9 cellular contexts compared by ENCODE assay signal in genomic region chr7:121372376-121373024, GRCh38. TPM values are rescaled to one million over a fixed set of nuclear protein-coding genes. Genes with fewer than 3 reads are reported as not detected.
DNase-seq lines count a peak whose midpoint lies in the region; ATAC-seq, FAIRE-seq and TF ChIP-seq lines count a peak whose summit lies in the region.
"Had no signal": no experiment of that assay in that cellular context is flagged by ENCODE, and none has a peak within 500 bp of the region (broad histone marks: within the 10 kb centered on the region; RNA-seq: fewer than 3 reads in every experiment).

No MANE protein-coding gene starts in this region.

- CTCF ChIA-PET in CD8-positive, alpha-beta memory T cell (lab: Charles Lee), result interaction anchor here (1.1 to 5.9 kb wide), 6 partner anchors 24 to 175 kb away, joined by 3 to 31 read pairs (median 5); partner anchors contain the start of gene FAM3C
- CTCF ChIA-PET in endothelial cell of umbilical vein (lab: Charles Lee), result interaction anchor here (0.7 to 9.3 kb wide), 14 partner anchors 9 to 624 kb away, joined by 3 to 104 read pairs (median 4); partner anchors contain the start of gene FAM3C

- no peak for FAIRE-seq in endothelial cell of umbilical vein (lab: Jason Lieb, UNC)

- peak overlapping the region; percentile 10 to 81 (median 52) for H3K27ac Mint-ChIP-seq in CD8-positive, alpha-beta memory T cell

- TF ChIP-seq CTCF in endothelial cell of umbilical vein (IDR thresholded peaks at IDR 0.05; ENCODE audit: extremely low read depth in 1 of 2, insufficient read depth in 1 of 2, low read depth in 1 of 2, low read length in 2 of 2) (no peak), testis (IDR thresholded peaks at IDR 0.05) (no peak)

- no peaks in the 10 kb centered on the region for H3K79me2 ChIP-seq in endothelial cell of umbilical vein (ENCODE audit: control insufficient read depth, insufficient read depth, low read length)

- 94 to 97% methylated on average over 2 of the region's 2 CpGs for WGBS in testis, 2 donors

- no peaks in the 10 kb centered on the region for H3K9me3 Mint-ChIP-seq in CD8-positive, alpha-beta memory T cell

- H3K4me3 Mint-ChIP-seq in CD8-positive, alpha-beta memory T cell, result peak overlapping the region in 6 of 7 donors; percentile 33 to 63 (median 43)

- peaks cover 43 to 71% (median 46%) of the 10 kb centered on the region in 3 donors for H3K4me1 Mint-ChIP-seq in CD8-positive, alpha-beta memory T cell

- no peak for TF ChIP-seq POLR2A in endothelial cell of umbilical vein (IDR thresholded peaks at IDR 0.05; ENCODE audit: low read depth, low read length)
- TF ChIP-seq POLR2A in testis (IDR thresholded peaks at IDR 0.05), result no peak

- no peaks in the 10 kb centered on the region for H3K9me3 ChIP-seq in CD8-positive, alpha-beta memory T cell (ENCODE audit: low read length)
- H3K9me3 ChIP-seq in endothelial cell of umbilical vein (replicated peaks; ENCODE audit: control insufficient read depth, insufficient read depth, low read length) (no peaks in the 10 kb centered on the region), testis (no peaks in the 10 kb centered on the region)

- H3K36me3 ChIP-seq in CD8-positive, alpha-beta memory T cell (ENCODE audit: insufficient read depth, low read length), result no peaks in the 10 kb centered on the region
- H3K36me3 ChIP-seq in endothelial cell of umbilical vein (ENCODE audit: control insufficient read depth in 2 of 2, extremely low read depth in 1 of 2, insufficient read depth in 2 of 2, low read length in 2 of 2) (peaks cover 0 to 7% of the 10 kb centered on the region in 2 experiments), testis (ENCODE audit: low read depth, missing control alignments) (no peaks in the 10 kb centered on the region)

- H2AFZ ChIP-seq in endothelial cell of umbilical vein (ENCODE audit: low read depth, low read length), result no peak overlapping the region

- no peaks in the 10 kb centered on the region for H3K9me1 ChIP-seq in endothelial cell of umbilical vein (replicated peaks; ENCODE audit: control insufficient read depth, extremely low read depth, insufficient read depth, low read length)

- peak overlapping the region; percentile 22 for H3K9ac ChIP-seq in endothelial cell of umbilical vein (replicated peaks; ENCODE audit: extremely low read depth, insufficient read depth, low read length)

- no peak overlapping the region for H3K4me3 ChIP-seq in CD8-positive, alpha-beta memory T cell (ENCODE audit: low read length)
- no peak overlapping the region for H3K4me3 ChIP-seq in endothelial cell of umbilical vein (replicated peaks in 1 of 3; ENCODE audit: insufficient read depth in 1 of 3, low read depth in 1 of 3, low read length in 3 of 3)
- H3K4me3 ChIP-seq in testis, result no peak overlapping the region
- H3K4me3 ChIP-seq: lung had no signal

- H3K27me3 ChIP-seq in CD8-positive, alpha-beta memory T cell (ENCODE audit: insufficient read depth, low read length, poor library complexity, severe bottlenecking), result no peaks in the 10 kb centered on the region
- H3K27me3 ChIP-seq in endothelial cell of umbilical vein (ENCODE audit: control insufficient read depth in 2 of 2, insufficient read depth in 2 of 2, low read length in 2 of 2) (no peaks in the 10 kb centered on the region), testis (no peaks in the 10 kb centered on the region)

- H3K27ac ChIP-seq in CD8-positive, alpha-beta memory T cell (ENCODE audit: low read depth, low read length), result no peak overlapping the region
- peak overlapping the region; percentile 37 for H3K27ac ChIP-seq in endothelial cell of umbilical vein (ENCODE audit: insufficient read depth, low read depth, low read length)
- no peak overlapping the region for H3K27ac ChIP-seq in testis

- H3K36me3 Mint-ChIP-seq in CD8-positive, alpha-beta memory T cell, result peaks cover 7 to 47% (median 12%) of the 10 kb centered on the region in 3 donors

- POLR2A ChIA-PET in CD8-positive, alpha-beta memory T cell (lab: Charles Lee), result interaction anchor here (1.1 to 2.1 kb wide), 2 partner anchors 23 to 157 kb away, joined by 3 to 12 read pairs; partner anchors contain the start of gene FAM3C
- POLR2A ChIA-PET in endothelial cell of umbilical vein (lab: Charles Lee), result interaction anchor here (0.6 to 1.1 kb wide), 2 partner anchors 10 to 24 kb away, joined by 3 to 5 read pairs; partner anchors contain the start of gene FAM3C

- DNase-seq in CD8-positive, alpha-beta memory T cell, result no peak
- peak; percentile 67 for DNase-seq in endothelial cell of umbilical vein (ENCODE audit: low read depth, low spot score)
- no peak for DNase-seq in NCI-H526 treated with DMSO at 0.1 percent for 48 hours (lab: John Stamatoyannopoulos, UW)
- no peak for DNase-seq in kidney tubule cell (ENCODE audit: low spot score)
- DNase-seq in SW480 (ENCODE audit: low spot score), result no peak
- no peak for DNase-seq in testis

- H3K4me1 ChIP-seq in CD8-positive, alpha-beta memory T cell (ENCODE audit: insufficient read depth, low read length), result no peaks in the 10 kb centered on the region
- H3K4me1 ChIP-seq in endothelial cell of umbilical vein (ENCODE audit: control insufficient read depth, extremely low read depth, insufficient read depth, low read length) (peaks cover 16% of the 10 kb centered on the region), testis (no peaks in the 10 kb centered on the region)

- dilution Hi-C loops in endothelial cell of umbilical vein (cut with MboI; ENCODE audit: extremely low pct_ligation_motif_present, low sequenced_read_pairs), result no loop called here

- peak overlapping the region; percentile 81 for H3K4me2 ChIP-seq in endothelial cell of umbilical vein (ENCODE audit: insufficient read depth, low read length)

- ATAC-seq in GM19463 (IDR thresholded peaks at IDR 0.05; ENCODE audit: unreplicated experiment) (peak; percentile 76), HG03432 (IDR thresholded peaks at IDR 0.05; ENCODE audit: unreplicated experiment) (peak; percentile 91)

- intact Hi-C loops in endothelial cell of umbilical vein (cut with micrococcal nuclease), result loop anchor here (1.0 to 2.0 kb wide), 3 partner anchors 11 to 175 kb away; no protein-coding TSS in a partner anchor
- intact Hi-C loops in testis (cut with DNase I; ENCODE audit: low total_unique reads), result no loop called here

- no peaks in the 10 kb centered on the region for H3K27me3 Mint-ChIP-seq in CD8-positive, alpha-beta memory T cell

- no peaks in the 10 kb centered on the region for H4K20me1 ChIP-seq in endothelial cell of umbilical vein (replicated peaks; ENCODE audit: control insufficient read depth, extremely low read depth, insufficient read depth, low read length)

- no TSS peak for BruUV-seq in endothelial cell of umbilical vein (replicated peaks; lab: Mats Ljungman, UMichigan)

TF ChIP-seq in endothelial cell of umbilical vein, 7 proteins besides CTCF, POLR2A, EP300 and RAD21:
- peak; percentile 18 for TF ChIP-seq GATA2 (IDR thresholded peaks at IDR 0.05; ENCODE audit: insufficient read depth, insufficient read length, low read depth, low read length)
- TF ChIP-seq POLR2AphosphoS5 (IDR thresholded peaks at IDR 0.05; ENCODE audit: insufficient read depth, low read depth, low read length), result no peak

RNA-seq across cellular contexts. Expression of gene FAM3C, which starts 23.6 kb away (rescaled TPM):
- total RNA-seq in CD8-positive, alpha-beta memory T cell, result 10 to 100 TPM; 47.3 to 51.2 TPM
- polyA plus RNA-seq in CD8-positive, alpha-beta memory T cell, result 27.5 TPM
- total RNA-seq in endothelial cell of umbilical vein, result 50.0 and 54.5 TPM in 2 replicates
- polyA plus RNA-seq in endothelial cell of umbilical vein, result 13.9 and 20.2 TPM in 2 replicates
- 30.7 and 31.3 TPM in 2 replicates for polyA plus RNA-seq in endothelial cell of umbilical vein (2011; cell fraction: cytosol; rRNA removed)
- polyA plus RNA-seq in endothelial cell of umbilical vein (2011; cell fraction: nucleus; rRNA removed), result 40.4 and 49.0 TPM in 2 replicates
- 60.0 and 71.2 TPM in 2 replicates for polyA plus RNA-seq in endothelial cell of umbilical vein (2012)
- polyA minus RNA-seq in endothelial cell of umbilical vein, result 12.5 and 15.1 TPM in 2 replicates
- polyA minus RNA-seq in endothelial cell of umbilical vein (2011; cell fraction: cytosol; rRNA and poly(A)+ RNA removed), result 5.3 TPM
- 41.3 and 61.8 TPM in 2 replicates for polyA minus RNA-seq in endothelial cell of umbilical vein (2011; cell fraction: nucleus; rRNA and poly(A)+ RNA removed)
- total RNA-seq in testis, result 10 to 100 TPM; 31.8 to 35.9 TPM
- 50.7 TPM for polyA plus RNA-seq in testis (ENCODE audit: insufficient read depth, low read depth, low replicate concordance)

RNA-seq across cellular contexts. Expression of gene WNT16, which starts 43.7 kb away (rescaled TPM):
- under 1 TPM in 1 of 2 experiments, not detected in 1; 0.09 TPM for total RNA-seq in CD8-positive, alpha-beta memory T cell
- not detected for polyA plus RNA-seq in CD8-positive, alpha-beta memory T cell
- not detected in 2 replicates for total RNA-seq in endothelial cell of umbilical vein
- not detected in 2 replicates for polyA plus RNA-seq in endothelial cell of umbilical vein
- polyA plus RNA-seq in endothelial cell of umbilical vein (2011; cell fraction: cytosol; rRNA removed), result not detected in 2 replicates
- not detected in 2 replicates for polyA plus RNA-seq in endothelial cell of umbilical vein (2011; cell fraction: nucleus; rRNA removed)
- not detected in 2 replicates for polyA plus RNA-seq in endothelial cell of umbilical vein (2012)
- not detected in 2 replicates for polyA minus RNA-seq in endothelial cell of umbilical vein
- not detected for polyA minus RNA-seq in endothelial cell of umbilical vein (2011; cell fraction: cytosol; rRNA and poly(A)+ RNA removed)
- not detected in 2 replicates for polyA minus RNA-seq in endothelial cell of umbilical vein (2011; cell fraction: nucleus; rRNA and poly(A)+ RNA removed)
- total RNA-seq in testis, result under 1 TPM in 1 of 2 donors, not detected in 1; 0.12 TPM
- 0.51 TPM for polyA plus RNA-seq in testis (ENCODE audit: insufficient read depth, low read depth, low replicate concordance)
